Comparison of ENCODE assay signal across 21 cellular contexts in genomic region chr7:107063245-107064120, GRCh38.
"Had no signal": no experiment of that assay in that cellular context is flagged by ENCODE, and none has a peak within 500 bp of the region (broad histone marks: within the 10 kb centered on the region; RNA-seq: fewer than 3 reads in every experiment).

No MANE protein-coding gene starts in this region.

- H3K27me3 ChIP-seq: upper lobe of left lung had no signal

- FAIRE-seq: endometrium had no signal

- H3K27me3 Mint-ChIP-seq: brain had no signal

- H3K36me3 Mint-ChIP-seq: activated CD4-positive, alpha-beta memory T cell treated with anti-CD3 and anti-CD28 coated beads for 36 hours; activated naive CD8-positive, alpha-beta T cell treated with anti-CD3 and anti-CD28 coated beads, Interleukin-2, amount 10 ng/mL, durations not matched to agents 7 days and 5 days; WTC11 had no signal

- DNase-seq: activated CD4-positive, alpha-beta memory T cell treated with anti-CD3 and anti-CD28 coated beads for 36 hours; activated CD4-positive, alpha-beta T cell treated with anti-CD3 and anti-CD28 coated beads for 4 hours; activated naive CD4-positive, alpha-beta T cell; activated naive CD8-positive, alpha-beta T cell treated with anti-CD3 and anti-CD28 coated beads, Interleukin-2, amount 10 ng/mL, durations not matched to agents 7 days and 5 days; activated T-cell treated with anti-CD3 and anti-CD28 coated beads for 4 hours; central memory CD4-positive, alpha-beta T cell; erythroblast; lower lobe of right lung; nephron progenitor cell; retina; stimulated activated CD4-positive, alpha-beta T cell treated with anti-CD3 and anti-CD28 coated beads, Interleukin-12 subunit alpha, Interleukin-12 subunit beta, amount 100 ng/mL, for 4 hours; stimulated activated CD4-positive, alpha-beta T cell treated with anti-CD3 and anti-CD28 coated beads, Interleukin-1b, Interleukin-23, amount 100 ng/mL, for 48 hours; stimulated activated CD8-positive, alpha-beta memory T cell treated with anti-CD3 and anti-CD28 coated beads, Interleukin-4, amount 100 ng/mL, for 48 hours; stimulated activated naive CD4-positive, alpha-beta T cell; SW 1271; upper lobe of left lung had no signal

- H3K9me3 ChIP-seq: lower lobe of right lung, upper lobe of left lung had no signal

- H3K27ac Mint-ChIP-seq: activated CD4-positive, alpha-beta memory T cell treated with anti-CD3 and anti-CD28 coated beads for 36 hours; activated naive CD8-positive, alpha-beta T cell treated with anti-CD3 and anti-CD28 coated beads, Interleukin-2, amount 10 ng/mL, durations not matched to agents 7 days and 5 days; activated T-helper 17 cell treated with anti-CD3 and anti-CD28 coated beads, Interleukin-2, amount 50 U/mL, for 72 hours; brain; WTC11 had no signal

- H3K4me1 ChIP-seq: lower lobe of right lung, upper lobe of left lung had no signal

- ATAC-seq: activated T-helper 17 cell treated with anti-CD3 and anti-CD28 coated beads, Interleukin-2, amount 50 U/mL, for 72 hours; lower lobe of right lung; WTC11 had no signal

- H3K4me1 Mint-ChIP-seq: activated naive CD8-positive, alpha-beta T cell treated with anti-CD3 and anti-CD28 coated beads, Interleukin-2, amount 10 ng/mL, durations not matched to agents 7 days and 5 days; activated T-helper 17 cell treated with anti-CD3 and anti-CD28 coated beads, Interleukin-2, amount 50 U/mL, for 72 hours had no signal

- H3K4me3 Mint-ChIP-seq: activated CD4-positive, alpha-beta memory T cell treated with anti-CD3 and anti-CD28 coated beads for 36 hours; activated naive CD8-positive, alpha-beta T cell treated with anti-CD3 and anti-CD28 coated beads, Interleukin-2, amount 10 ng/mL, durations not matched to agents 7 days and 5 days; activated T-helper 17 cell treated with anti-CD3 and anti-CD28 coated beads, Interleukin-2, amount 50 U/mL, for 72 hours; brain; nephron progenitor cell; WTC11 had no signal

- H3K36me3 ChIP-seq: lower lobe of right lung, upper lobe of left lung had no signal

- H3K9me3 Mint-ChIP-seq: activated CD4-positive, alpha-beta memory T cell treated with anti-CD3 and anti-CD28 coated beads for 36 hours; activated naive CD8-positive, alpha-beta T cell treated with anti-CD3 and anti-CD28 coated beads, Interleukin-2, amount 10 ng/mL, durations not matched to agents 7 days and 5 days; activated T-helper 17 cell treated with anti-CD3 and anti-CD28 coated beads, Interleukin-2, amount 50 U/mL, for 72 hours; brain; nephron progenitor cell; WTC11 had no signal

- H3K27ac ChIP-seq: coronary artery, lower lobe of right lung had no signal

- H3K4me3 ChIP-seq: coronary artery, lower lobe of right lung, upper lobe of left lung had no signal
